27 cellular contexts compared by ENCODE assay signal in the genomic region with DNA sequence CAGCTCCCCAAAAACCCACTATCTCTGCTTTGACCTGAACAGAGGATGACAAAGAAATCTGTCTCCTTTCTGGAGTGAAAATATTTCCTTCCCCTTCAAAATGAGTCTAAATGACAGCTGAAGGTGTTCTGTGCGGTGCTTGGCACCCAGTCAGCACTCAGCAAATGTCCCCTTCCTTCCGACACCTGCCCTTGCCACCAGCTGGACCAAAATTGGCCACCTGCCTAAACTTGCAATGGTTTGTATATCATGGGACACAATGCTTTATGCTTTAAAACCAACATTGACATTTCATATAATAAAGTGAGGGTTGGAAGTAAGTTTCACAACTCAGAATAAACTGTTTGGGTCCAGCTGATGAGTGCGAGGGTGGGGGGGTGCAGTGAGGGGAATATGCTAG. TPM values are rescaled to one million over a fixed set of nuclear protein-coding genes. Genes with fewer than 3 reads are reported as not detected.
DNase-seq lines count a peak whose midpoint lies in the region; ATAC-seq and TF ChIP-seq lines count a peak whose summit lies in the region.
"Had no signal": no experiment of that assay in that cellular context is flagged by ENCODE, and none has a peak within 500 bp of the region (broad histone marks: within the 10 kb centered on the region; RNA-seq: fewer than 3 reads in every experiment).

No MANE protein-coding gene starts in this region.

- H3K27me3 ChIP-seq in trophoblast cell (ENCODE audit: insufficient read depth, low read length) = no peaks in the 10 kb centered on the region
- no peaks in the 10 kb centered on the region for H3K27me3 ChIP-seq in CD8-positive, alpha-beta T cell (ENCODE audit: insufficient read depth, low read length)

- TF ChIP-seq CTCF in CD8-positive, alpha-beta T cell (IDR thresholded peaks at IDR 0.05) = no peak

- no peak overlapping the region for H3K18ac ChIP-seq in trophoblast cell (ENCODE audit: low read length)

- no peaks in the 10 kb centered on the region for H3K4me1 ChIP-seq in trophoblast cell (ENCODE audit: control insufficient read depth in 1 of 2, insufficient read depth in 2 of 2, low read length in 2 of 2)
- H3K4me1 ChIP-seq in CD8-positive, alpha-beta T cell (ENCODE audit: insufficient read depth, low read length) = no peaks in the 10 kb centered on the region

- DNase-seq in NCI-H146 (lab: John Stamatoyannopoulos, UW) (peak; percentile 18), NCI-H146 treated with DMSO at 0.1 percent for 48 hours (lab: John Stamatoyannopoulos, UW; ENCODE audit: unreplicated experiment) (no peak), NCI-H1105 (lab: John Stamatoyannopoulos, UW) (peak; percentile 45), SHP77 (lab: John Stamatoyannopoulos, UW) (peak; percentile 66 to 72), trophoblast cell (no peak), retina (no peak), Right ventricle myocardium inferior (ENCODE audit: missing footprints) (no peak)
- DNase-seq in CD8-positive, alpha-beta T cell = no peak
- DNase-seq: activated CD8-positive, alpha-beta T cell treated with anti-CD3 and anti-CD28 coated beads, Interleukin-2, amount 10 ng/mL, durations not matched to agents 7 days and 5 days; anterior cingulate cortex; CD4-positive, alpha-beta memory T cell; effector memory CD4-positive, alpha-beta T cell; glutamatergic neuron; HFFc6; left ventricle myocardium superior; naive thymus-derived CD8-positive, alpha-beta T cell; NCI-H1048; NCI-H524 treated with DMSO at 0.1 percent for 48 hours; nucleus accumbens; T-helper 2 cell had no signal

- H3K4me3 Mint-ChIP-seq in CD8-positive, alpha-beta T cell = no peak overlapping the region
- H3K4me3 Mint-ChIP-seq: activated CD8-positive, alpha-beta T cell treated with anti-CD3 and anti-CD28 coated beads, Interleukin-2, amount 10 ng/mL, durations not matched to agents 7 days and 5 days; CD4-positive, alpha-beta memory T cell; HFFc6; naive thymus-derived CD8-positive, alpha-beta T cell; stimulated activated naive CD8-positive, alpha-beta T cell treated with anti-CD3 and anti-CD28 coated beads, Interleukin-15, Interleukin-2, amounts not matched to agents 100 ng/mL and 50 ng/mL, for 24 hours had no signal

- H2BK5ac ChIP-seq in trophoblast cell (ENCODE audit: low read depth, low read length, poor library complexity) = no peak overlapping the region

- peak overlapping the region; percentile 51 for H3K23ac ChIP-seq in trophoblast cell (ENCODE audit: low read length)

- no peaks in the 10 kb centered on the region for H3K4me1 Mint-ChIP-seq in CD8-positive, alpha-beta T cell (ENCODE audit: low read depth)
- H3K4me1 Mint-ChIP-seq: CD4-positive, alpha-beta memory T cell; naive thymus-derived CD8-positive, alpha-beta T cell had no signal

- H3K9me3 ChIP-seq in trophoblast cell (ENCODE audit: insufficient read depth, low read depth, low read length) = no peaks in the 10 kb centered on the region
- no peaks in the 10 kb centered on the region for H3K9me3 ChIP-seq in CD8-positive, alpha-beta T cell (ENCODE audit: low read length)

- H3K4me2 ChIP-seq in trophoblast cell (ENCODE audit: low read length) = no peak overlapping the region

- H3K9me3 Mint-ChIP-seq in CD8-positive, alpha-beta T cell = no peaks in the 10 kb centered on the region
- H3K9me3 Mint-ChIP-seq: activated naive CD4-positive, alpha-beta T cell treated with anti-CD3 and anti-CD28 coated beads, Interleukin-2, amount 50 U/mL, for 72 hours; CD4-positive, alpha-beta memory T cell; HFFc6; naive thymus-derived CD8-positive, alpha-beta T cell; stimulated activated naive CD8-positive, alpha-beta T cell treated with anti-CD3 and anti-CD28 coated beads, Interleukin-15, Interleukin-2, amounts not matched to agents 100 ng/mL and 50 ng/mL, for 24 hours had no signal

- CTCF ChIA-PET in CD8-positive, alpha-beta T cell (lab: Charles Lee) = interaction anchor here (1.5 kb wide), 1 partner anchor 20 kb away, joined by 6 read pairs; no protein-coding TSS in a partner anchor

- H4K8ac ChIP-seq in trophoblast cell (ENCODE audit: low read depth, low read length) = no peak overlapping the region

- H3K36me3 Mint-ChIP-seq in CD8-positive, alpha-beta T cell = no peaks in the 10 kb centered on the region
- H3K36me3 Mint-ChIP-seq: activated naive CD4-positive, alpha-beta T cell treated with anti-CD3 and anti-CD28 coated beads, Interleukin-2, amount 50 U/mL, for 72 hours; CD4-positive, alpha-beta memory T cell; naive thymus-derived CD8-positive, alpha-beta T cell had no signal

- no peaks in the 10 kb centered on the region for H3K36me3 ChIP-seq in trophoblast cell (ENCODE audit: control insufficient read depth in 1 of 2, insufficient read depth in 2 of 2, low read length in 2 of 2)
- no peaks in the 10 kb centered on the region for H3K36me3 ChIP-seq in CD8-positive, alpha-beta T cell (ENCODE audit: insufficient read depth, low read length)

- H3K4ac ChIP-seq in trophoblast cell (ENCODE audit: low read depth, low read length) = no peak overlapping the region

- H3K14ac ChIP-seq in trophoblast cell (ENCODE audit: low read length) = no peak overlapping the region

- POLR2A ChIA-PET in CD8-positive, alpha-beta T cell (lab: Charles Lee) = interaction anchor here (0.5 to 1.5 kb wide), 2 partner anchors 9 to 149 kb away, joined by 3 read pairs; no protein-coding TSS in a partner anchor

- no peak overlapping the region for H3K4me3 ChIP-seq in trophoblast cell (ENCODE audit: low read depth, low read length)
- no peak overlapping the region for H3K4me3 ChIP-seq in CD8-positive, alpha-beta T cell (ENCODE audit: low read depth, low read length)
- H3K4me3 ChIP-seq: coronary artery, GM12878, skin epidermis had no signal

- no peak overlapping the region for H2AFZ ChIP-seq in trophoblast cell (ENCODE audit: insufficient read depth, low read length, poor library complexity)

- intact Hi-C loops in CD8-positive, alpha-beta T cell (cut with DNase I, micrococcal nuclease) = loop anchor here in 1 of 2 experiments (5.0 kb wide), 1 partner anchor 844 kb away; no protein-coding TSS in a partner anchor
- intact Hi-C loops in Right ventricle myocardium inferior (cut with DNase I) = loop anchor here (10.0 kb wide), 1 partner anchor 827 kb away; no protein-coding TSS in a partner anchor

- no peak overlapping the region for H2BK12ac ChIP-seq in trophoblast cell (ENCODE audit: low read length)

- no peaks in the 10 kb centered on the region for H3K79me2 ChIP-seq in trophoblast cell (ENCODE audit: control insufficient read depth, insufficient read depth, low read length, poor library complexity)

- H2AK5ac ChIP-seq in trophoblast cell (ENCODE audit: low read length) = no peak overlapping the region

- H3K27ac Mint-ChIP-seq in CD8-positive, alpha-beta T cell = no peak overlapping the region
- H3K27ac Mint-ChIP-seq: activated CD8-positive, alpha-beta T cell treated with anti-CD3 and anti-CD28 coated beads, Interleukin-2, amount 10 ng/mL, durations not matched to agents 7 days and 5 days; activated naive CD4-positive, alpha-beta T cell treated with anti-CD3 and anti-CD28 coated beads, Interleukin-2, amount 50 U/mL, for 72 hours; CD4-positive, alpha-beta memory T cell; HFFc6; naive thymus-derived CD8-positive, alpha-beta T cell; stimulated activated naive CD8-positive, alpha-beta T cell treated with anti-CD3 and anti-CD28 coated beads, Interleukin-15, Interleukin-2, amounts not matched to agents 100 ng/mL and 50 ng/mL, for 24 hours had no signal

- no peak for ATAC-seq in CD8-positive, alpha-beta T cell
- ATAC-seq in Right ventricle myocardium inferior = no peak
- ATAC-seq: activated CD8-positive, alpha-beta T cell treated with anti-CD3 and anti-CD28 coated beads, Interleukin-2, amount 10 ng/mL, durations not matched to agents 7 days and 5 days; activated naive CD4-positive, alpha-beta T cell treated with anti-CD3 and anti-CD28 coated beads, Interleukin-2, amount 50 U/mL, for 72 hours; GM12878; left ventricle myocardium superior; naive thymus-derived CD8-positive, alpha-beta T cell; SK-N-SH treated with all-trans-retinoic acid at 6 μM for 48 hours had no signal

- H3K9ac ChIP-seq in trophoblast cell (ENCODE audit: low read length) = no peak overlapping the region

- H4K12ac ChIP-seq in trophoblast cell (ENCODE audit: low read depth, low read length) = no peak overlapping the region

- no peak overlapping the region for H4K91ac ChIP-seq in trophoblast cell (ENCODE audit: low read depth, low read length)

- H2BK120ac ChIP-seq in trophoblast cell (ENCODE audit: insufficient read depth, low read length, poor library complexity) = no peak overlapping the region

- H3K27ac ChIP-seq in trophoblast cell (ENCODE audit: low read depth, low read length) = no peak overlapping the region
- no peak overlapping the region for H3K27ac ChIP-seq in CD8-positive, alpha-beta T cell (ENCODE audit: low read depth, low read length)
- H3K27ac ChIP-seq: coronary artery, RWPE1, skin epidermis had no signal

- H3K79me1 ChIP-seq in trophoblast cell (ENCODE audit: low read length) = no peaks in the 10 kb centered on the region

- WGBS in trophoblast cell (ENCODE audit: extremely low coverage, insufficient coverage, insufficient read length) = no CpG with 5 or more reads among the region's 3 CpGs

- H3K27me3 Mint-ChIP-seq in CD8-positive, alpha-beta T cell (ENCODE audit: low read depth) = peaks cover 34% of the 10 kb centered on the region

RNA-seq across cellular contexts. Expression of a gene that starts 7.5 kb away (rescaled TPM):
- 61.8 and 63.9 TPM in 2 replicates for polyA plus RNA-seq in trophoblast cell (2013)
- total RNA-seq in CD8-positive, alpha-beta T cell = 10 to 100 TPM; 12.6 to 14.3 TPM
- 114 TPM for total RNA-seq in Right ventricle myocardium inferior

Comparison
In these comparisons a context has a peak if more than half of its experiments do, and no peak if none do; other contexts are left out.
1. DNase-seq: peak in NCI-H146 (single experiment), NCI-H1105 (single experiment) and SHP77 (2 of 2); none in NCI-H146 treated with DMSO at 0.1 percent for 48 hours (single experiment), trophoblast cell (0 of 2), CD8-positive, alpha-beta T cell (0 of 7), retina (single experiment) and Right ventricle myocardium inferior (single experiment).